7 cellular contexts compared by ENCODE assay signal in the genomic region with DNA sequence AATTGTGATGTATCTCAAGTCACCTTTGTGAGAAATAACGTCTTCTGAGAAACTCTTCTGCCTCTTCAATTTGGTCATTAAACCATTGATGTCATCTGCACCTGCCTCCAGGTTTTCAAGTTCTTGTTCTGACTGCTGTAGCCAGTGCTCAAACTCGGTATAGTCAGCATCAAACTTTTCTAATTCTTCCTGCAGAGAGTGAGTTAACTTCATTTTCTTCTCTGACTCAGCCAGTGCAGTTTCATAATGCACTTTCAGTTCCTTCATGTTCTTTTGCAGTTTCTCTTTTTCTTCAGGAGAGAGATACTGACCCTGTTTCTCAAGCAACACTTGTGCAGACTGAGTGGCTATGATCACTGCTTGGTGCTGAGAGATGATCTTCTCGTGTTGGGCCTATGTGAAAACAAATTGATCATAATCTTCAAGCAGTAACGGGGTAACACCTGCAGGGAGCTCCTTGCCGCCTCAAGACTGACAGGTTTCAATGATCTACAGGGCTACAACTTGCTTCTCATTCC. TPM values are rescaled to one million over a fixed set of nuclear protein-coding genes. Genes with fewer than 3 reads are reported as not detected.
DNase-seq lines count a peak whose midpoint lies in the region; ATAC-seq and TF ChIP-seq lines count a peak whose summit lies in the region.

No MANE protein-coding gene starts in this region.

- H2AFZ ChIP-seq in Karpas-422 (ENCODE audit: low read length) = peak overlapping the region; percentile 76

- H3K9me2 ChIP-seq in Karpas-422 (replicated peaks; ENCODE audit: insufficient read depth, low read length) = no peaks in the 10 kb centered on the region

- ATAC-seq in GM18858 (IDR thresholded peaks at IDR 0.05; ENCODE audit: unreplicated experiment) = peak; percentile 92
- peak; percentile 95 for ATAC-seq in GM21717 (IDR thresholded peaks at IDR 0.05; ENCODE audit: unreplicated experiment)

- H3K9ac ChIP-seq in Karpas-422 (ENCODE audit: low read length) = peak overlapping the region; percentile 48

- peak overlapping the region; percentile 53 for H3K4me3 ChIP-seq in Karpas-422 (ENCODE audit: low read length)
- H3K4me3 ChIP-seq in fibroblast of pulmonary artery (replicated peaks; ENCODE audit: low read depth, low read length) = no peak overlapping the region
- H3K4me3 ChIP-seq in HAP-1 = no peak overlapping the region

- DNase-seq in Karpas-422 = peak; percentile 80
- peak; percentile 22 for DNase-seq in fibroblast of pulmonary artery (ENCODE audit: low read depth)
- DNase-seq in OCI-M2 (lab: John Stamatoyannopoulos, UW; ENCODE audit: unreplicated experiment) = no peak
- DNase-seq in HAP-1 (ENCODE audit: low spot score in 2 of 2) = no peak
- DNase-seq in hypothalamus (lab: John Stamatoyannopoulos, UW) = no peak

- in situ Hi-C loops in HAP-1 (cut with MboI; ENCODE audit: low sequenced_read_pairs) = loop anchor here (5.0 kb wide), 1 partner anchor 232 kb away; no protein-coding TSS in a partner anchor

- H3K36me3 ChIP-seq in Karpas-422 (ENCODE audit: insufficient read depth, low read length) (no peaks in the 10 kb centered on the region), HAP-1 (replicated peaks) (peaks cover 11% of the 10 kb centered on the region)

- TF ChIP-seq CTCF in fibroblast of pulmonary artery (IDR thresholded peaks at IDR 0.05; ENCODE audit: low read length, missing control alignments) = no peak

- H3K79me2 ChIP-seq in Karpas-422 (ENCODE audit: low read length) = no peaks in the 10 kb centered on the region

- no peaks in the 10 kb centered on the region for H4K20me1 ChIP-seq in Karpas-422 (ENCODE audit: insufficient read depth, low read depth, low read length)

- H3K4me1 ChIP-seq in Karpas-422 (ENCODE audit: low read length) (peaks cover 25% of the 10 kb centered on the region), HAP-1 (no peaks in the 10 kb centered on the region)

- H3K27ac ChIP-seq in Karpas-422 (ENCODE audit: low read length) = peak overlapping the region; percentile 72

- H3K4me2 ChIP-seq in Karpas-422 (ENCODE audit: low read depth, low read length, poor library complexity, severe bottlenecking) = peak overlapping the region; percentile 64

- H3K27me3 ChIP-seq in Karpas-422 (ENCODE audit: low read length) = no peaks in the 10 kb centered on the region
- H3K27me3 ChIP-seq in HAP-1 (ENCODE audit: low read depth) = no peaks in the 10 kb centered on the region

- no peaks in the 10 kb centered on the region for H3K9me3 ChIP-seq in Karpas-422 (ENCODE audit: low read length)
- no peaks in the 10 kb centered on the region for H3K9me3 ChIP-seq in HAP-1

RNA-seq across cellular contexts. Expression of a gene that starts 48.8 kb away (rescaled TPM):
- total RNA-seq in Karpas-422 (2014; rRNA removed; shearing (Covaris generic); ENCODE audit: low replicate concordance) = 122 and 241 TPM in 2 replicates

Comparison
In these comparisons a context has a peak if more than half of its experiments do, and no peak if none do; other contexts are left out.
1. DNase-seq: peak in Karpas-422 (single experiment) and fibroblast of pulmonary artery (single experiment); none in OCI-M2 (single experiment), HAP-1 (0 of 2) and hypothalamus (0 of 51).